1 cellular context compared by ENCODE assay signal in genomic region chr5:96841931-96842330, GRCh38.
TF ChIP-seq lines count a peak whose summit lies in the region.
"Not testable (repeated sequence)": the region's sequence is repeated elsewhere in the genome, so short reads cannot be mapped to it uniquely, and the experiment has no call there.

No MANE protein-coding gene starts in this region.

- H3K36me3 ChIP-seq in HEK293 (ENCODE audit: control insufficient read depth in 2 of 2, insufficient read depth in 1 of 2, low read length in 2 of 2) = not testable (repeated sequence)

- H3K27ac ChIP-seq in HEK293 (ENCODE audit: extremely low read depth, low read depth, low read length) = not testable (repeated sequence)

- not testable (repeated sequence) for H3K4me1 ChIP-seq in HEK293 (ENCODE audit: control insufficient read depth, insufficient read depth, low read length)

- CTCF ChIA-PET in HEK293 (lab: Yijun Ruan, JAX) = not testable (repeated sequence)

- H3K4me3 ChIP-seq in HEK293 (ENCODE audit: low read depth, low read length) = not testable (repeated sequence)

- not testable (repeated sequence) for TF ChIP-seq CTCF in HEK293 (tag by site-specific recombination; IDR thresholded peaks at IDR 0.05)

- H3K9me3 ChIP-seq in HEK293 (ENCODE audit: control insufficient read depth, insufficient read depth, low read depth, low read length) = not testable (repeated sequence)

- POLR2A ChIA-PET in HEK293 (lab: Yijun Ruan, JAX) = not testable (repeated sequence)

TF ChIP-seq in HEK293, 187 proteins besides CTCF, POLR2A, EP300 and RAD21:
- TF ChIP-seq ZNF146 (tag by site-specific recombination; IDR thresholded peaks at IDR 0.05) = peak; percentile 69
- TF ChIP-seq ZNF211 (tag by site-specific recombination; IDR thresholded peaks at IDR 0.05; ENCODE audit: low read depth) = peak; percentile 78
